Comparison of ENCODE assay signal across 8 cellular contexts in the genomic region with DNA sequence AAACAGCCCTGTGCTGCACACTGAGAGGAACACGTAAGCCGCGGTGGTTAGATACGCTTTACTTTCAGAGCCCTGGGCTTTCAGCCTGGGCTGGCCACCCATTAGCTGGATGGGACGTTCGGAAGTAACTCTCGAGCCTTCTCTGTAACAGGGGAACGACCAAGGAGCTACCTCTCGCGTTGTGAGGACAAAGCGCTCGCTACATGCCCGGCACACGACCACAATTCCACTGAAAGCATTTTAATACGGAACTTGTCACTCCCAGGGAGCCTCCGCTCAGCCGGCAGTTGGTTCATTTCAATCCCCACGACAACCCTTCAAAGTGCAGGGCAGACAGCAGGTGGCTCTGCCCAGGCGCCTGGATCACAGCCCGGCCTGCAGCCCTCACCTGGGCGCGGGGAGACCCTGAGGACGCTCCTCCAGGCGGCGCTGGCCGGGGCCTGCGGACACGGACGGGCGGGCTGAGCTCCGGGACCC.
A peak's percentile ranks its signal among the peaks of the same experiment; 100 is the strongest.
DNase-seq lines count a peak whose midpoint lies in the region; ATAC-seq and TF ChIP-seq lines count a peak whose summit lies in the region.

No MANE protein-coding gene starts in this region.

- POLR2A ChIA-PET in RWPE1 (lab: Yijun Ruan, JAX; ENCODE audit: low non-redundant PET): interaction anchor here (0.7 to 1.5 kb wide), 4 partner anchors 10 to 668 kb away, joined by 3 to 8 read pairs (median 4); no protein-coding TSS in a partner anchor

- H3K27me3 ChIP-seq in neutrophil: no peaks in the 10 kb centered on the region

- TF ChIP-seq CTCF in GM12874 (IDR thresholded peaks at IDR 0.05; ENCODE audit: insufficient read depth, low read depth, low read length) (0 out of 2 replicates have a peak, but pooled peaks have one; percentile 6), RWPE1 (conservative IDR thresholded peaks at IDR 0.05; ENCODE audit: low read depth) (no peak), neutrophil (IDR thresholded peaks at IDR 0.05) (no peak)

- no peaks in the 10 kb centered on the region for H3K9me3 ChIP-seq in neutrophil

- H3K36me3 ChIP-seq in neutrophil: peaks cover 47% of the 10 kb centered on the region

- H3K4me1 ChIP-seq in neutrophil (ENCODE audit: control insufficient read depth in 1 of 2, insufficient read depth in 1 of 2, low read depth in 1 of 2, low read length in 1 of 2): peaks cover 24 to 30% of the 10 kb centered on the region in 2 experiments

- ATAC-seq in HG02588 (IDR thresholded peaks at IDR 0.05; ENCODE audit: unreplicated experiment) (peak; percentile 21), GM18870 (IDR thresholded peaks at IDR 0.05; ENCODE audit: unreplicated experiment) (no peak)

- peak overlapping the region; percentile 75 for H3K27ac ChIP-seq in RWPE1
- H3K27ac ChIP-seq in neutrophil: peak overlapping the region; percentile 84

- CTCF ChIA-PET in RWPE1 (lab: Yijun Ruan, JAX): interaction anchor here (0.7 to 2.2 kb wide), 4 partner anchors 14 to 131 kb away, joined by 3 to 11 read pairs (median 7); no protein-coding TSS in a partner anchor

- peak overlapping the region; percentile 79 to 82 for H3K4me3 ChIP-seq in neutrophil (ENCODE audit: low read depth in 1 of 2, low read length in 1 of 2)

- no peak for DNase-seq in RWPE1 (ENCODE audit: low spot score)
- peak; percentile 49 to 63 for DNase-seq in erythroblast (lab: John Stamatoyannopoulos, UW)
- DNase-seq in NCI-H524 treated with DMSO at 0.1 percent for 48 hours (lab: John Stamatoyannopoulos, UW): no peak
- no peak for DNase-seq in stimulated activated CD4-positive, alpha-beta T cell treated with anti-CD3 and anti-CD28 coated beads, Interleukin-1b, Interleukin-23, amount 100 ng/mL, for 48 hours

- no peak for TF ChIP-seq POLR2A in erythroblast (IDR thresholded peaks at IDR 0.05; ENCODE audit: low read length)

Comparison
In these comparisons a context has a peak if more than half of its experiments do, and no peak if none do; other contexts are left out.
1. DNase-seq: peak in erythroblast (2 of 2); none in RWPE1 (single experiment), NCI-H524 treated with DMSO at 0.1 percent for 48 hours (single experiment) and stimulated activated CD4-positive, alpha-beta T cell treated with anti-CD3 and anti-CD28 coated beads, Interleukin-1b, Interleukin-23, amount 100 ng/mL, for 48 hours (single experiment).